Comparison of ENCODE assay signal across 25 cellular contexts in genomic region chr4:107578321-107578720, GRCh38.
"Had no signal": no experiment of that assay in that cellular context is flagged by ENCODE, and none has a peak within 500 bp of the region (broad histone marks: within the 10 kb centered on the region; RNA-seq: fewer than 3 reads in every experiment).

No MANE protein-coding gene starts in this region.

- H3K4me1 ChIP-seq: ascending aorta, breast epithelium, esophagus muscularis mucosa, parathyroid adenoma, sigmoid colon, vagina had no signal

- H3K4me3 ChIP-seq: ascending aorta, breast epithelium, esophagus muscularis mucosa, lung, sigmoid colon, vagina had no signal

- H3K9ac ChIP-seq: parathyroid adenoma had no signal

- H3K36me3 ChIP-seq: ascending aorta, breast epithelium, esophagus muscularis mucosa, sigmoid colon, vagina had no signal

- H3K27ac ChIP-seq: ascending aorta, breast epithelium, esophagus muscularis mucosa, parathyroid adenoma, sigmoid colon, vagina, VCaP had no signal

- H3K27me3 ChIP-seq: ascending aorta, breast epithelium, esophagus muscularis mucosa, sigmoid colon, vagina had no signal

- ATAC-seq: activated naive CD8-positive, alpha-beta T cell treated with anti-CD3 and anti-CD28 coated beads, Interleukin-2, amount 50 U/mL, for 24 hours; left lobe of liver; natural killer cell had no signal

- H3K9me3 ChIP-seq: esophagus muscularis mucosa, sigmoid colon, vagina had no signal

- DNase-seq: activated CD4-positive, CD25-positive, alpha-beta regulatory T cell treated with anti-CD3 and anti-CD28 coated beads, Interleukin-2, amount 50 U/mL, for 72 hours; activated CD8-positive, alpha-beta memory T cell treated with anti-CD3 and anti-CD28 coated beads for 24 hours; activated CD8-positive, alpha-beta memory T cell treated with anti-CD3 and anti-CD28 coated beads, Interleukin-2, amount 50 U/mL, for 48 hours; activated effector memory CD4-positive, alpha-beta T cell treated with Interleukin-2 at 50 U/mL for 16 hours; activated naive CD4-positive, alpha-beta T cell treated with anti-CD3 and anti-CD28 coated beads, Interleukin-2, amount 10 ng/mL, durations not matched to agents 7 days and 5 days; activated naive CD8-positive, alpha-beta T cell treated with anti-CD3 and anti-CD28 coated beads, Interleukin-2, amount 50 U/mL, for 24 hours; activated T-cell treated with anti-CD3 and anti-CD28 coated beads, Interleukin-2, amount 50 U/mL, for 48 hours; cerebellar nuclear complex; dermis blood vessel endothelial cell; effector memory CD4-positive, alpha-beta T cell; kidney; natural killer cell; sigmoid colon; stimulated activated CD4-positive, alpha-beta T cell treated with anti-CD3 and anti-CD28 coated beads, Interleukin-12 subunit alpha, Interleukin-12 subunit beta, amount 100 ng/mL, for 4 hours; stimulated activated CD4-positive, alpha-beta T cell treated with anti-CD3 and anti-CD28 coated beads, Interleukin-1b, Interleukin-23, amount 100 ng/mL, for 48 hours; stimulated activated CD8-positive, alpha-beta memory T cell treated with anti-CD3 and anti-CD28 coated beads, Interleukin-4, amount 100 ng/mL, for 48 hours; stimulated activated naive CD4-positive, alpha-beta T cell had no signal

- H3K79me2 ChIP-seq: parathyroid adenoma had no signal

- H2AFZ ChIP-seq: parathyroid adenoma had no signal
